In genomic region chr17:10021239-10021638, GRCh38 we compare ENCODE assay signal across 15 cellular contexts.
DNase-seq lines count a peak whose midpoint lies in the region; ATAC-seq and TF ChIP-seq lines count a peak whose summit lies in the region.
"Had no signal": no experiment of that assay in that cellular context is flagged by ENCODE, and none has a peak within 500 bp of the region (broad histone marks: within the 10 kb centered on the region; RNA-seq: fewer than 3 reads in every experiment).

No MANE protein-coding gene starts in this region.

- H3K9me3 Mint-ChIP-seq in activated naive CD8-positive, alpha-beta T cell treated with anti-CD3 and anti-CD28 coated beads, Interleukin-2, amount 50 U/mL, for 24 hours = no peaks in the 10 kb centered on the region
- H3K9me3 Mint-ChIP-seq in activated naive CD8-positive, alpha-beta T cell treated with anti-CD3 and anti-CD28 coated beads for 36 hours = no peaks in the 10 kb centered on the region
- H3K9me3 Mint-ChIP-seq: activated naive CD8-positive, alpha-beta T cell treated with anti-CD3 and anti-CD28 coated beads, Interleukin-2, amount 10 ng/mL, durations not matched to agents 7 days and 5 days; IgD-negative memory B cell had no signal

- no peak overlapping the region for H3K4me3 ChIP-seq in aorta (ENCODE audit: low read length in 2 of 2)
- H3K4me3 ChIP-seq: thyroid gland had no signal

- DNase-seq in activated naive CD8-positive, alpha-beta T cell treated with anti-CD3 and anti-CD28 coated beads, Interleukin-2, amount 50 U/mL, for 24 hours = no peak
- DNase-seq in activated naive CD8-positive, alpha-beta T cell treated with anti-CD3 and anti-CD28 coated beads for 36 hours = no peak
- DNase-seq in fibroblast of gingiva (ENCODE audit: low read depth) (peak; percentile 14), mucosa of gallbladder (ENCODE audit: low spot score) (peak; percentile 27), aorta (peak; percentile 69 to 75), erythroblast (lab: John Stamatoyannopoulos, UW) (no peak), NCI-H1930 (lab: John Stamatoyannopoulos, UW) (no peak)
- DNase-seq: activated naive CD8-positive, alpha-beta T cell treated with anti-CD3 and anti-CD28 coated beads, Interleukin-2, amount 10 ng/mL, durations not matched to agents 7 days and 5 days; effector memory CD4-positive, alpha-beta T cell; H7; NCI-H1694 treated with DMSO at 0.1 percent for 48 hours; T-helper 17 cell had no signal

- intact Hi-C loops in aorta (cut with DNase I) = no loop called here

- no peaks in the 10 kb centered on the region for H3K36me3 Mint-ChIP-seq in activated naive CD8-positive, alpha-beta T cell treated with anti-CD3 and anti-CD28 coated beads, Interleukin-2, amount 50 U/mL, for 24 hours (ENCODE audit: low read depth)
- H3K36me3 Mint-ChIP-seq in activated naive CD8-positive, alpha-beta T cell treated with anti-CD3 and anti-CD28 coated beads for 36 hours = no peaks in the 10 kb centered on the region
- H3K36me3 Mint-ChIP-seq: activated naive CD8-positive, alpha-beta T cell treated with anti-CD3 and anti-CD28 coated beads, Interleukin-2, amount 10 ng/mL, durations not matched to agents 7 days and 5 days; IgD-negative memory B cell had no signal

- no peaks in the 10 kb centered on the region for H3K9me3 ChIP-seq in aorta (ENCODE audit: control insufficient read depth, low read length)
- H3K9me3 ChIP-seq: thyroid gland had no signal

- H3K27ac ChIP-seq in aorta (ENCODE audit: low read depth in 1 of 2, low read length in 2 of 2) = no peak overlapping the region
- H3K27ac ChIP-seq: thyroid gland had no signal

- WGBS in aorta, 2 donors = 11 to 18% methylated on average over 12 of the region's 12 CpGs

- ATAC-seq in activated naive CD8-positive, alpha-beta T cell treated with anti-CD3 and anti-CD28 coated beads, Interleukin-2, amount 50 U/mL, for 24 hours = peak; percentile 24
- ATAC-seq in aorta (ENCODE audit: low FRiP score) (no peak), GM18520 (IDR thresholded peaks at IDR 0.05; ENCODE audit: unreplicated experiment) (no peak)
- ATAC-seq: T-helper 17 cell had no signal

- no peak for TF ChIP-seq POLR2A in erythroblast (IDR thresholded peaks at IDR 0.05; ENCODE audit: low read length)

- H3K4me3 Mint-ChIP-seq in activated naive CD8-positive, alpha-beta T cell treated with anti-CD3 and anti-CD28 coated beads, Interleukin-2, amount 50 U/mL, for 24 hours = no peak overlapping the region
- no peak overlapping the region for H3K4me3 Mint-ChIP-seq in activated naive CD8-positive, alpha-beta T cell treated with anti-CD3 and anti-CD28 coated beads for 36 hours
- H3K4me3 Mint-ChIP-seq: activated naive CD8-positive, alpha-beta T cell treated with anti-CD3 and anti-CD28 coated beads, Interleukin-2, amount 10 ng/mL, durations not matched to agents 7 days and 5 days; T-helper 17 cell had no signal

- no peak overlapping the region for H3K27ac Mint-ChIP-seq in activated naive CD8-positive, alpha-beta T cell treated with anti-CD3 and anti-CD28 coated beads, Interleukin-2, amount 50 U/mL, for 24 hours
- no peak overlapping the region for H3K27ac Mint-ChIP-seq in activated naive CD8-positive, alpha-beta T cell treated with anti-CD3 and anti-CD28 coated beads for 36 hours
- H3K27ac Mint-ChIP-seq: activated naive CD8-positive, alpha-beta T cell treated with anti-CD3 and anti-CD28 coated beads, Interleukin-2, amount 10 ng/mL, durations not matched to agents 7 days and 5 days; IgD-negative memory B cell; T-helper 17 cell had no signal

- H3K4me1 Mint-ChIP-seq in activated naive CD8-positive, alpha-beta T cell treated with anti-CD3 and anti-CD28 coated beads, Interleukin-2, amount 50 U/mL, for 24 hours = peaks cover 1% of the 10 kb centered on the region
- H3K4me1 Mint-ChIP-seq in activated naive CD8-positive, alpha-beta T cell treated with anti-CD3 and anti-CD28 coated beads for 36 hours = no peaks in the 10 kb centered on the region
- H3K4me1 Mint-ChIP-seq: activated naive CD8-positive, alpha-beta T cell treated with anti-CD3 and anti-CD28 coated beads, Interleukin-2, amount 10 ng/mL, durations not matched to agents 7 days and 5 days had no signal

- no peaks in the 10 kb centered on the region for H3K27me3 ChIP-seq in aorta (ENCODE audit: control insufficient read depth in 1 of 2, insufficient read depth in 2 of 2, low read length in 1 of 2)
- H3K27me3 ChIP-seq: thyroid gland had no signal

- no peaks in the 10 kb centered on the region for H3K36me3 ChIP-seq in aorta (ENCODE audit: control insufficient read depth in 1 of 2, insufficient read depth in 2 of 2, low read length in 1 of 2)
- H3K36me3 ChIP-seq: thyroid gland had no signal

- H3K4me1 ChIP-seq in aorta (ENCODE audit: control insufficient read depth in 1 of 2, insufficient read depth in 2 of 2, low read length in 2 of 2) = no peaks in the 10 kb centered on the region
- H3K4me1 ChIP-seq: thyroid gland had no signal

- no peaks in the 10 kb centered on the region for H3K27me3 Mint-ChIP-seq in activated naive CD8-positive, alpha-beta T cell treated with anti-CD3 and anti-CD28 coated beads, Interleukin-2, amount 50 U/mL, for 24 hours
- H3K27me3 Mint-ChIP-seq in activated naive CD8-positive, alpha-beta T cell treated with anti-CD3 and anti-CD28 coated beads for 36 hours = no peaks in the 10 kb centered on the region

Comparison
In these comparisons a context has a peak if more than half of its experiments do, and no peak if none do; other contexts are left out.
1. DNase-seq: peak in fibroblast of gingiva (single experiment), mucosa of gallbladder (single experiment) and aorta (2 of 2); none in activated naive CD8-positive, alpha-beta T cell treated with anti-CD3 and anti-CD28 coated beads, Interleukin-2, amount 50 U/mL, for 24 hours (single experiment), activated naive CD8-positive, alpha-beta T cell treated with anti-CD3 and anti-CD28 coated beads for 36 hours (single experiment), erythroblast (0 of 2) and NCI-H1930 (0 of 2).